1 cellular context compared by ENCODE assay signal in genomic region chr7:2403014-2403717, GRCh38.
TF ChIP-seq lines count a peak whose summit lies in the region.

Gene CHST12, plus strand, starts transcription at chr7:2403611. Its CDS starts 29,029 bp downstream, at chr7:2432640.

TF ChIP-seq in HCT116, 20 proteins besides CTCF, POLR2A, EP300 and RAD21 (continued from another document):
- no peak for TF ChIP-seq SRF (IDR thresholded peaks at IDR 0.05; ENCODE audit: low read depth)
- TF ChIP-seq ZFX (IDR thresholded peaks at IDR 0.05): no peak
- no peak for TF ChIP-seq CEBPB (IDR thresholded peaks at IDR 0.05; ENCODE audit: low read depth)
- peak; percentile 96 for TF ChIP-seq CBX3 (IDR thresholded peaks at IDR 0.05; ENCODE audit: low read depth)
- TF ChIP-seq ELF1 (IDR thresholded peaks at IDR 0.05; ENCODE audit: borderline replicate concordance, low read depth): no peak
- TF ChIP-seq FOSL1 (IDR thresholded peaks at IDR 0.05; ENCODE audit: low read depth): no peak
- TF ChIP-seq EZH2 (IDR thresholded peaks at IDR 0.05): no peak
- no peak for TF ChIP-seq SIN3A (IDR thresholded peaks at IDR 0.05; ENCODE audit: low read depth)
- no peak for TF ChIP-seq REST (IDR thresholded peaks at IDR 0.05; ENCODE audit: low read depth)
- no peak for TF ChIP-seq EZH2phosphoT487 (IDR thresholded peaks at IDR 0.05; ENCODE audit: borderline replicate concordance)
- TF ChIP-seq EGR1 (IDR thresholded peaks at IDR 0.05; ENCODE audit: low read depth): peak; percentile 81
